ENCODE assay signal across 18 cellular contexts in the genomic region with DNA sequence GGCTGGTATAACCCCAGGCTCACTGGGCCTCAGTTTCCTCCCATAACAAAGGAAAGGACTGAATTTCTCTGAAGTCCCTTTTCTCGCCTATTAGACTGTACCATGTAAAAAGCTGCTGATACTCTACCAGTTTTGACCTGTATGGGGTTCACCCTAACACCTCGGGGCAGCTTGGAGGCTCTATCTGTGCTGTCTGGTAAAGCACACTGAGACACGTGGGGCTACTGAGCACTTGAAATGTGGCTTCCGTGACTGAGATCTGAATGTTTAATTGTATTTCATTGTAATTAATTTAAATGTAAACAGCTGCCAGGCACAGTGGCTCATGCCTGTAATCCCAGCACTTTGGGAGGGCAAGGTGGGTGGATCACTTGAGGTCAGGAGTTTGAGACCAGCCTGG. TPM values are rescaled to one million over a fixed set of nuclear protein-coding genes. Genes with fewer than 3 reads are reported as not detected.
A peak's percentile ranks its signal among the peaks of the same experiment; 100 is the strongest.
DNase-seq lines count a peak whose midpoint lies in the region; ATAC-seq and TF ChIP-seq lines count a peak whose summit lies in the region.
"Had no signal": no experiment of that assay in that cellular context is flagged by ENCODE, and none has a peak within 500 bp of the region (broad histone marks: within the 10 kb centered on the region; RNA-seq: fewer than 3 reads in every experiment).

No MANE protein-coding gene starts in this region.

- H3K27me3 Mint-ChIP-seq in brain, result peaks cover 3% of the 10 kb centered on the region
- H3K27me3 Mint-ChIP-seq in stimulated activated memory B cell treated with anti-CD40 and anti-IgM and Interleukin-4, amounts not matched to agents 10 μg/mL and 1 μg/mL and 100 μg/mL, for 72 hours, result peaks cover 7% of the 10 kb centered on the region

- TF ChIP-seq CTCF in brain (conservative IDR thresholded peaks at IDR 0.05), result no peak

- ATAC-seq in stimulated activated memory B cell treated with anti-CD40 and anti-IgM and Interleukin-4, amounts not matched to agents 10 μg/mL and 1 μg/mL and 100 μg/mL, for 72 hours, result peak; percentile 14
- ATAC-seq in GM18498 (IDR thresholded peaks at IDR 0.05; ENCODE audit: unreplicated experiment), result no peak
- ATAC-seq: HCT116 had no signal

- H3K27ac Mint-ChIP-seq in brain, result peak overlapping the region in 3 of 5 experiments; percentile 43 to 58 (median 52)
- H3K27ac Mint-ChIP-seq in stimulated activated memory B cell treated with anti-CD40 and anti-IgM and Interleukin-4, amounts not matched to agents 10 μg/mL and 1 μg/mL and 100 μg/mL, for 72 hours, result no peak overlapping the region
- H3K27ac Mint-ChIP-seq: CD4-positive, alpha-beta T cell; HFFc6 had no signal

- H3K4me3 Mint-ChIP-seq in brain, result no peak overlapping the region
- H3K4me3 Mint-ChIP-seq in stimulated activated memory B cell treated with anti-CD40 and anti-IgM and Interleukin-4, amounts not matched to agents 10 μg/mL and 1 μg/mL and 100 μg/mL, for 72 hours, result no peak overlapping the region
- H3K4me3 Mint-ChIP-seq: CD4-positive, alpha-beta T cell; HFFc6 had no signal

- peaks cover 18% of the 10 kb centered on the region for H3K4me1 Mint-ChIP-seq in brain
- H3K4me1 Mint-ChIP-seq in stimulated activated memory B cell treated with anti-CD40 and anti-IgM and Interleukin-4, amounts not matched to agents 10 μg/mL and 1 μg/mL and 100 μg/mL, for 72 hours, result no peaks in the 10 kb centered on the region

- H3K9me3 Mint-ChIP-seq in brain, result peaks cover 6 to 21% (median 18%) of the 10 kb centered on the region in 5 experiments
- peaks cover 12% of the 10 kb centered on the region for H3K9me3 Mint-ChIP-seq in stimulated activated memory B cell treated with anti-CD40 and anti-IgM and Interleukin-4, amounts not matched to agents 10 μg/mL and 1 μg/mL and 100 μg/mL, for 72 hours
- H3K9me3 Mint-ChIP-seq: CD4-positive, alpha-beta T cell had no signal

- DNase-seq in NCI-H69 (lab: John Stamatoyannopoulos, UW), result peak; percentile 31
- no peak for DNase-seq in NCI-H1105 (lab: John Stamatoyannopoulos, UW)
- no peak for DNase-seq in NCI-H345 (lab: John Stamatoyannopoulos, UW)
- DNase-seq: ACHN; AML-193; CD4-positive, alpha-beta T cell; DMS153; DMS79; GDM1; GOT3; H7; HFFc6; IMR-90 had no signal

- peaks cover 39% of the 10 kb centered on the region for H3K36me3 Mint-ChIP-seq in brain
- no peaks in the 10 kb centered on the region for H3K36me3 Mint-ChIP-seq in stimulated activated memory B cell treated with anti-CD40 and anti-IgM and Interleukin-4, amounts not matched to agents 10 μg/mL and 1 μg/mL and 100 μg/mL, for 72 hours

RNA-seq across cellular contexts. Expression of gene BMP7, which starts 24.0 kb away (rescaled TPM):
- 24.9 TPM for polyA plus RNA-seq in brain (ENCODE audit: insufficient read depth, low read depth, low replicate concordance)
- polyA plus RNA-seq: BJ, IMR-90 had no signal
